9 cellular contexts compared by ENCODE assay signal in genomic region chr11:119709638-119710346, GRCh38. TPM values are rescaled to one million over a fixed set of nuclear protein-coding genes. Genes with fewer than 3 reads are reported as not detected.
A peak's percentile ranks its signal among the peaks of the same experiment; 100 is the strongest.
DNase-seq lines count a peak whose midpoint lies in the region; ATAC-seq and TF ChIP-seq lines count a peak whose summit lies in the region.
"Had no signal": no experiment of that assay in that cellular context is flagged by ENCODE, and none has a peak within 500 bp of the region (broad histone marks: within the 10 kb centered on the region; RNA-seq: fewer than 3 reads in every experiment).

No MANE protein-coding gene starts in this region.

- no peak overlapping the region for H2AK5ac ChIP-seq in IMR-90 (ENCODE audit: low read depth, low read length)

- ATAC-seq in IMR-90 (ENCODE audit: low read depth) (peak; percentile 86), GM21786 (IDR thresholded peaks at IDR 0.05; ENCODE audit: unreplicated experiment) (no peak), T-cell (replicated peaks in 1 of 4) (no peak)

- H4K8ac ChIP-seq in IMR-90 (ENCODE audit: low read depth in 2 of 2, low read length in 2 of 2) = no peak overlapping the region

- no peaks in the 10 kb centered on the region for H3K79me1 ChIP-seq in IMR-90 (ENCODE audit: low read depth in 1 of 2, low read length in 2 of 2)

- H3K9me3 ChIP-seq in IMR-90 (ENCODE audit: control insufficient read depth, insufficient read depth, low read length) = no peaks in the 10 kb centered on the region

- peak overlapping the region; percentile 44 for H3K4me3 Mint-ChIP-seq in activated naive CD8-positive, alpha-beta T cell treated with anti-CD3 and anti-CD28 coated beads for 36 hours
- no peak overlapping the region for H3K4me3 Mint-ChIP-seq in T-cell

- H2BK20ac ChIP-seq in IMR-90 (ENCODE audit: low read depth, low read length) = no peak overlapping the region

- no peak overlapping the region for H2BK5ac ChIP-seq in IMR-90 (ENCODE audit: low read depth, low read length, poor library complexity, severe bottlenecking)

- H3K4me1 ChIP-seq in IMR-90 (ENCODE audit: control insufficient read depth, insufficient read depth, low read length) = no peaks in the 10 kb centered on the region

- peaks cover 2% of the 10 kb centered on the region for H3K36me3 Mint-ChIP-seq in activated naive CD8-positive, alpha-beta T cell treated with anti-CD3 and anti-CD28 coated beads for 36 hours
- peaks cover 6% of the 10 kb centered on the region for H3K36me3 Mint-ChIP-seq in T-cell

- no TSS peak for BruUV-seq in IMR-90 (replicated peaks; lab: Mats Ljungman, UMichigan)

- no peaks in the 10 kb centered on the region for H3K36me3 ChIP-seq in IMR-90 (ENCODE audit: control insufficient read depth, insufficient read depth, low read length)

- CTCF ChIA-PET in IMR-90 (lab: Yijun Ruan, JAX) = interaction anchor here (0.5 to 1.4 kb wide), 3 partner anchors 11 to 20 kb away, joined by 3 to 4 read pairs (median 4); no protein-coding TSS in a partner anchor
- CTCF ChIA-PET in T-cell (lab: Charles Lee) = no interaction called here

- no peak for TF ChIP-seq POLR2A in IMR-90 (IDR thresholded peaks at IDR 0.05; ENCODE audit: low read depth, low read length)

- no peak overlapping the region for H3K4ac ChIP-seq in IMR-90 (ENCODE audit: low read depth, low read length)

- no peaks in the 10 kb centered on the region for H4K20me1 ChIP-seq in IMR-90 (ENCODE audit: insufficient read depth, low read length)

- intact Hi-C loops in IMR-90 (cut with micrococcal nuclease) = loop anchor here (10.0 kb wide), 1 partner anchor 1105 kb away; no protein-coding TSS in a partner anchor

- no peak overlapping the region for H3K9ac ChIP-seq in IMR-90 (ENCODE audit: low read depth, low read length)

- no peak overlapping the region for H2AK9ac ChIP-seq in IMR-90 (replicated peaks; ENCODE audit: low read depth, low read length, poor library complexity)

- no peak overlapping the region for H3K23ac ChIP-seq in IMR-90 (ENCODE audit: low read depth, low read length)

- H3K27ac ChIP-seq in IMR-90 (ENCODE audit: insufficient read depth, low read length) = no peak overlapping the region

- peak overlapping the region; percentile 16 for H2AFZ ChIP-seq in IMR-90 (replicated peaks; ENCODE audit: low read length, poor library complexity)

- WGBS in IMR-90 (ENCODE audit: extremely low coverage in 2 of 2, insufficient read length in 1 of 2), 2 experiments = no CpG with 5 or more reads among the region's 22 CpGs

- H3K4me2 ChIP-seq in IMR-90 (ENCODE audit: low read depth, low read length) = no peak overlapping the region; the same call in 1 of the 2 replicates

- H3K14ac ChIP-seq in IMR-90 (replicated peaks; ENCODE audit: low read depth, low read length) = no peak overlapping the region

- no peak overlapping the region for H4K91ac ChIP-seq in IMR-90 (ENCODE audit: insufficient read depth, low read depth, low read length)

- no peak overlapping the region for H2BK15ac ChIP-seq in IMR-90 (ENCODE audit: low read depth, low read length)

- H3K4me1 Mint-ChIP-seq in activated naive CD8-positive, alpha-beta T cell treated with anti-CD3 and anti-CD28 coated beads for 36 hours = peaks cover 17% of the 10 kb centered on the region
- peaks cover 0 to 7% (median 2%) of the 10 kb centered on the region in 3 donors for H3K4me1 Mint-ChIP-seq in T-cell

- no peak overlapping the region for H3K4me3 ChIP-seq in IMR-90 (ENCODE audit: insufficient read depth, low read depth, low read length)

- peaks cover 2% of the 10 kb centered on the region; the same call in 1 of the 2 replicates for H3K27me3 ChIP-seq in IMR-90 (ENCODE audit: control insufficient read depth, insufficient read depth, low read length)

- H4K5ac ChIP-seq in IMR-90 (ENCODE audit: low read depth, low read length) = no peak overlapping the region

- POLR2A ChIA-PET in IMR-90 (lab: Charles Lee; ENCODE audit: unreplicated experiment) (no interaction called here), T-cell (lab: Charles Lee) (no interaction called here)

- no peak overlapping the region for H3K56ac ChIP-seq in IMR-90 (ENCODE audit: extremely low read depth, insufficient read depth, low read length)

- dilution Hi-C loops in IMR-90 (cut with HindIII; ENCODE audit: low sequenced_read_pairs, unreplicated experiment) = no loop called here

- H3K9me1 ChIP-seq in IMR-90 (ENCODE audit: insufficient read depth, low read length) = no peaks in the 10 kb centered on the region; the same call in 1 of the 2 replicates

- no peak overlapping the region for H3K18ac ChIP-seq in IMR-90 (ENCODE audit: low read depth, low read length)

- TF ChIP-seq RAD21 in IMR-90 (IDR thresholded peaks at IDR 0.05; ENCODE audit: low read length) = no peak

- H3K27ac Mint-ChIP-seq in activated naive CD8-positive, alpha-beta T cell treated with anti-CD3 and anti-CD28 coated beads for 36 hours = no peak overlapping the region
- no peak overlapping the region for H3K27ac Mint-ChIP-seq in T-cell

- H3K27me3 Mint-ChIP-seq in activated naive CD8-positive, alpha-beta T cell treated with anti-CD3 and anti-CD28 coated beads for 36 hours = peaks cover 35% of the 10 kb centered on the region
- H3K27me3 Mint-ChIP-seq in T-cell = peaks cover 23 to 41% of the 10 kb centered on the region in 2 donors

- peaks cover 1% of the 10 kb centered on the region for H3K9me3 Mint-ChIP-seq in activated naive CD8-positive, alpha-beta T cell treated with anti-CD3 and anti-CD28 coated beads for 36 hours
- H3K9me3 Mint-ChIP-seq in T-cell = no peaks in the 10 kb centered on the region

- DNase-seq in Ammon's horn (ENCODE audit: low spot score) (peak; percentile 80), IMR-90 (peak; percentile 69), islet precursor cell (peak; percentile 75), T-cell (no peak)
- peak; percentile 36 for DNase-seq in activated naive CD8-positive, alpha-beta T cell treated with anti-CD3 and anti-CD28 coated beads for 36 hours
- no peak for DNase-seq in activated T-cell treated with anti-CD3 and anti-CD28 coated beads, Interleukin-2, amount 50 U/mL, for 1 hour
- no peak for DNase-seq in activated CD8-positive, alpha-beta memory T cell treated with anti-CD3 and anti-CD28 coated beads, Interleukin-2, amount 50 U/mL, for 48 hours
- DNase-seq: NCI-H226 had no signal

- in situ Hi-C loops in IMR-90 (cut with MboI; ENCODE audit: low sequenced_read_pairs) = no loop called here

- H2BK120ac ChIP-seq in IMR-90 (ENCODE audit: low read depth, low read length) = no peak overlapping the region

- TF ChIP-seq CTCF in IMR-90 (conservative IDR thresholded peaks at IDR 0.05; ENCODE audit: low read depth, low read length) = no peak

TF ChIP-seq in IMR-90, 13 proteins besides CTCF, POLR2A, EP300 and RAD21:
- TF ChIP-seq RFX5 (IDR thresholded peaks at IDR 0.05; ENCODE audit: low read depth, low read length) = no peak
- no peak for TF ChIP-seq BHLHE40 (IDR thresholded peaks at IDR 0.05; ENCODE audit: low read depth, low read length)
- TF ChIP-seq MAZ (IDR thresholded peaks at IDR 0.05; ENCODE audit: borderline replicate concordance, low read depth, low read length) = no peak
- TF ChIP-seq FOS (IDR thresholded peaks at IDR 0.05; ENCODE audit: low read depth, low read length) = no peak
- no peak for TF ChIP-seq CHD1 (IDR thresholded peaks at IDR 0.05; ENCODE audit: low read depth, low read length)
- no peak for TF ChIP-seq MAFK (IDR thresholded peaks at IDR 0.05; ENCODE audit: low read depth, low read length)
- no peak for TF ChIP-seq USF2 (IDR thresholded peaks at IDR 0.05; ENCODE audit: low read depth, low read length)
- no peak for TF ChIP-seq CEBPB (IDR thresholded peaks at IDR 0.05; ENCODE audit: low read depth, low read length)

RNA-seq across cellular contexts. Expression of gene NECTIN1, which starts 19.2 kb away (rescaled TPM):
- 1.7 and 2.3 TPM in 2 replicates for total RNA-seq in IMR-90 (2012; rRNA removed)
- polyA plus RNA-seq in IMR-90 (2012; rRNA removed) = 3.0 and 4.2 TPM in 2 replicates
- 2.8 and 3.4 TPM in 2 replicates for polyA plus RNA-seq in IMR-90 (2012; cell fraction: cytosol; rRNA removed)
- 2.2 and 3.3 TPM in 2 replicates for polyA plus RNA-seq in IMR-90 (2012; cell fraction: nucleus; rRNA removed; ENCODE audit: low replicate concordance)
- 1 to 10 TPM; 3.2 to 3.7 TPM for total RNA-seq in activated naive CD8-positive, alpha-beta T cell treated with anti-CD3 and anti-CD28 coated beads for 36 hours
- 1 to 10 TPM; 1.8 to 3.5 (median 3.1) TPM for total RNA-seq in T-cell

Comparison
In these comparisons a context has a peak if more than half of its experiments do, and no peak if none do; other contexts are left out.
1. DNase-seq: peak in Ammon's horn (single experiment), IMR-90 (single experiment), activated naive CD8-positive, alpha-beta T cell treated with anti-CD3 and anti-CD28 coated beads for 36 hours (single experiment) and islet precursor cell (single experiment); none in activated T-cell treated with anti-CD3 and anti-CD28 coated beads, Interleukin-2, amount 50 U/mL, for 1 hour (single experiment), activated CD8-positive, alpha-beta memory T cell treated with anti-CD3 and anti-CD28 coated beads, Interleukin-2, amount 50 U/mL, for 48 hours (single experiment) and T-cell (0 of 34).